ENCODE assay signal across 8 cellular contexts in genomic region chr4:156771171-156771837, GRCh38.
A peak's percentile ranks its signal among the peaks of the same experiment; 100 is the strongest.
DNase-seq lines count a peak whose midpoint lies in the region; ATAC-seq and TF ChIP-seq lines count a peak whose summit lies in the region.
"Had no signal": no experiment of that assay in that cellular context is flagged by ENCODE, and none has a peak within 500 bp of the region (broad histone marks: within the 10 kb centered on the region; RNA-seq: fewer than 3 reads in every experiment).

No MANE protein-coding gene starts in this region.

- no peak for TF ChIP-seq POLR2A in gastroesophageal sphincter (IDR thresholded peaks at IDR 0.05)

- 4% methylated on average over 6 of the region's 6 CpGs for WGBS in gastroesophageal sphincter (ENCODE audit: low coverage in 1 of 2), 2 donors

- H3K27ac ChIP-seq in HUES48 (ENCODE audit: low read depth, low read length) (peak overlapping the region; percentile 59), SJCRH30 (peak overlapping the region; percentile 78), gastroesophageal sphincter (peak overlapping the region; percentile 38 to 69 (median 65))

- POLR2A ChIA-PET in naive thymus-derived CD8-positive, alpha-beta T cell (lab: Charles Lee) = no interaction called here

- no peak for TF ChIP-seq CTCF in gastroesophageal sphincter (IDR thresholded peaks at IDR 0.05)

- no peaks in the 10 kb centered on the region for H3K9me3 Mint-ChIP-seq in activated T-cell treated with anti-CD3 and anti-CD28 coated beads, Interleukin-2, amount 50 U/mL, for 24 hours
- H3K9me3 Mint-ChIP-seq in naive thymus-derived CD8-positive, alpha-beta T cell = no peaks in the 10 kb centered on the region
- H3K9me3 Mint-ChIP-seq: T-helper 1 cell treated with Interleukin-12 subunit alpha and Interleukin-12 subunit beta and Interleukin-4 antibody, amounts not matched to agents 30 μg/mL and 1 μg/mL, for 36 hours had no signal

- no peaks in the 10 kb centered on the region for H3K36me3 Mint-ChIP-seq in activated T-cell treated with anti-CD3 and anti-CD28 coated beads, Interleukin-2, amount 50 U/mL, for 24 hours (ENCODE audit: low read depth)
- H3K36me3 Mint-ChIP-seq in naive thymus-derived CD8-positive, alpha-beta T cell = no peaks in the 10 kb centered on the region

- H3K4me3 Mint-ChIP-seq in activated T-cell treated with anti-CD3 and anti-CD28 coated beads, Interleukin-2, amount 50 U/mL, for 24 hours = no peak overlapping the region
- no peak overlapping the region for H3K4me3 Mint-ChIP-seq in naive thymus-derived CD8-positive, alpha-beta T cell
- H3K4me3 Mint-ChIP-seq: T-helper 1 cell treated with Interleukin-12 subunit alpha and Interleukin-12 subunit beta and Interleukin-4 antibody, amounts not matched to agents 30 μg/mL and 1 μg/mL, for 36 hours had no signal

- H3K4me1 ChIP-seq in HUES48 (ENCODE audit: control insufficient read depth, insufficient read depth, low read length) (peaks cover 37% of the 10 kb centered on the region), SJCRH30 (peaks cover 33% of the 10 kb centered on the region), gastroesophageal sphincter (peaks cover 5 to 79% (median 14%) of the 10 kb centered on the region in 3 donors)

- ATAC-seq in gastroesophageal sphincter (no peak), GM21825 (IDR thresholded peaks at IDR 0.05; ENCODE audit: unreplicated experiment) (no peak)
- ATAC-seq in naive thymus-derived CD8-positive, alpha-beta T cell = no peak

- H3K36me3 ChIP-seq in HUES48 (ENCODE audit: control insufficient read depth, insufficient read depth, low read length) (no peaks in the 10 kb centered on the region), SJCRH30 (0 out of 2 replicates have a peak, but pooled peaks cover 3% of the 10 kb centered on the region), gastroesophageal sphincter (no peaks in the 10 kb centered on the region)

- no peaks in the 10 kb centered on the region for H3K27me3 Mint-ChIP-seq in activated T-cell treated with anti-CD3 and anti-CD28 coated beads, Interleukin-2, amount 50 U/mL, for 24 hours
- no peaks in the 10 kb centered on the region for H3K27me3 Mint-ChIP-seq in naive thymus-derived CD8-positive, alpha-beta T cell

- peak overlapping the region; percentile 0; the same call in 1 of the 2 replicates for H3K9ac ChIP-seq in HUES48 (ENCODE audit: low read depth, low read length)

- H3K27ac Mint-ChIP-seq in activated T-cell treated with anti-CD3 and anti-CD28 coated beads, Interleukin-2, amount 50 U/mL, for 24 hours = no peak overlapping the region
- no peak overlapping the region for H3K27ac Mint-ChIP-seq in naive thymus-derived CD8-positive, alpha-beta T cell
- H3K27ac Mint-ChIP-seq: T-helper 1 cell treated with Interleukin-12 subunit alpha and Interleukin-12 subunit beta and Interleukin-4 antibody, amounts not matched to agents 30 μg/mL and 1 μg/mL, for 36 hours had no signal

- H3K4me3 ChIP-seq in HUES48 (ENCODE audit: low read depth, low read length) (no peak overlapping the region), SJCRH30 (peak overlapping the region; percentile 32), gastroesophageal sphincter (peak overlapping the region; percentile 28 to 32)

- H3K27me3 ChIP-seq in HUES48 (ENCODE audit: control insufficient read depth, insufficient read depth, low read length) = no peaks in the 10 kb centered on the region
- H3K27me3 ChIP-seq in SJCRH30 = no peaks in the 10 kb centered on the region
- no peaks in the 10 kb centered on the region for H3K27me3 ChIP-seq in gastroesophageal sphincter

- DNase-seq in SJCRH30 (peak; percentile 73 to 87), renal cortical epithelial cell (ENCODE audit: low read depth) (peak; percentile 86)
- DNase-seq in activated T-cell treated with anti-CD3 and anti-CD28 coated beads, Interleukin-2, amount 50 U/mL, for 24 hours = no peak
- no peak for DNase-seq in naive thymus-derived CD8-positive, alpha-beta T cell

- H3K9me3 ChIP-seq in HUES48 (ENCODE audit: control insufficient read depth, insufficient read depth, low read length) (no peaks in the 10 kb centered on the region), SJCRH30 (replicated peaks) (no peaks in the 10 kb centered on the region), gastroesophageal sphincter (no peaks in the 10 kb centered on the region)

- no peaks in the 10 kb centered on the region for H3K4me1 Mint-ChIP-seq in activated T-cell treated with anti-CD3 and anti-CD28 coated beads, Interleukin-2, amount 50 U/mL, for 24 hours (ENCODE audit: low read depth)
- peaks cover 0 to 2% (median 0%) of the 10 kb centered on the region in 4 donors for H3K4me1 Mint-ChIP-seq in naive thymus-derived CD8-positive, alpha-beta T cell

- no peak for TF ChIP-seq EP300 in gastroesophageal sphincter (IDR thresholded peaks at IDR 0.05)

Comparison
In these comparisons a context has a peak if more than half of its experiments do, and no peak if none do; other contexts are left out.
1. DNase-seq: peak in SJCRH30 (2 of 2) and renal cortical epithelial cell (single experiment); none in activated T-cell treated with anti-CD3 and anti-CD28 coated beads, Interleukin-2, amount 50 U/mL, for 24 hours (single experiment) and naive thymus-derived CD8-positive, alpha-beta T cell (0 of 10).
2. Peak in every context shown above with its lines, with median percentiles within 50 percentile points of each other: H3K27ac ChIP-seq.